2 cellular contexts compared by ENCODE assay signal in genomic region chr22:21816472-21816786, GRCh38.
TF ChIP-seq lines count a peak whose summit lies in the region.

No MANE protein-coding gene starts in this region.

TF ChIP-seq in IMR-90, 13 proteins besides CTCF, POLR2A, EP300 and RAD21:
- TF ChIP-seq NFE2L2 (IDR thresholded peaks at IDR 0.05; ENCODE audit: low read depth, low read length) (no peak; the same call in 1 of the 2 replicates), CEBPB (IDR thresholded peaks at IDR 0.05; ENCODE audit: low read depth, low read length) (no peak; the same call in 1 of the 2 replicates), MAZ (IDR thresholded peaks at IDR 0.05; ENCODE audit: borderline replicate concordance, low read depth, low read length) (no peak), USF2 (IDR thresholded peaks at IDR 0.05; ENCODE audit: low read depth, low read length) (no peak), FOS (IDR thresholded peaks at IDR 0.05; ENCODE audit: low read depth, low read length) (peak; percentile 71; the same call in 1 of the 2 replicates)

TF ChIP-seq in GM12878, 131 proteins besides CTCF, POLR2A, EP300 and RAD21:
- TF ChIP-seq BACH1 (IDR thresholded peaks at IDR 0.05; ENCODE audit: borderline replicate concordance) (0 out of 2 replicates have a peak, but pooled peaks have one; percentile 32), JUNB (IDR thresholded peaks at IDR 0.05) (peak; percentile 60), TARDBP (IDR thresholded peaks at IDR 0.05; ENCODE audit: borderline replicate concordance) (no peak)
TF ChIP-seq in GM12878: peak in this region for 2.
